Comparison of ENCODE assay signal across 10 cellular contexts in the genomic region with DNA sequence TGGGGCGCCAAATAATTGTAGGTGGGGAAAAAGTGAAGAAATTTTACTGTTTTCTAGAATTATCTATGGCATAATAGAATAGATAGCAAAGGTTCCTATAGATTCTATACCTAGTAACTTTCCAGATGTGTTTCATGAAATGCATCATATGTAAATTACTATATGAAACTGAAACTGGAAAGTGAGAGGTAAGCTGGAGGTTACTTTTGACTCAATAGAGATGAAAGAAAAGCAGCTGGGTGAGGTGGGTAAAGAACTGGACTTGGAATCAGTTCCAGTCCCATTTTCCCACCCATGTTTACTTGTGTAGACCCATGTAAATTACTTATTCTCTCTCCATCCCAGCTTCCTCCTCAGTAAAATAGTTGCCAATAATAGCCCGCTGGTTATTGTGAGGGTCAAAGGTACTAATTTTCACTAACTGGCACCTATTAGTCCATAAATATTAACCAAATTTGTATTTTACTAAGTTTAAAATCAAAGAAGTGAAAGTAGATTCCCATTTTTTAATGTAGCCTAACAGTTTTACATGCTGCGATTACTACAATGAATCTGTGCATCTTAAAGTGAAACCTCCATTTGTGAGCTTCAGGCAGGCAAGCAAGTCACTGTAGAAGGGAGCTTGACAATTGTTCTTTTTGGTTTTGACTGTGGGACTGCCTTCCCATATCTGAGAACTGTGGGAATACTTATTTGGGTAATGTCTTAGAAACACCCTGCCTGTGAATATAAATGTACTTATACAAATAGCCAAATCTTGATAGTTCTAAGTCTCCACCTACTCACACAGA.
DNase-seq lines count a peak whose midpoint lies in the region; ATAC-seq and FAIRE-seq lines count a peak whose summit lies in the region.
"Had no signal": no experiment of that assay in that cellular context is flagged by ENCODE, and none has a peak within 500 bp of the region (broad histone marks: within the 10 kb centered on the region; RNA-seq: fewer than 3 reads in every experiment).

No MANE protein-coding gene starts in this region.

- no peaks in the 10 kb centered on the region for H3K27me3 ChIP-seq in CD8-positive, alpha-beta memory T cell (ENCODE audit: insufficient read depth, low read length, poor library complexity, severe bottlenecking)
- H3K27me3 ChIP-seq: esophagus squamous epithelium had no signal

- H3K36me3 ChIP-seq in CD8-positive, alpha-beta memory T cell (ENCODE audit: insufficient read depth, low read length), result no peaks in the 10 kb centered on the region
- H3K36me3 ChIP-seq: esophagus squamous epithelium had no signal

- peaks cover 0 to 4% of the 10 kb centered on the region in 2 donors for H3K36me3 Mint-ChIP-seq in naive B cell
- H3K36me3 Mint-ChIP-seq in CD8-positive, alpha-beta memory T cell, result peaks cover 1 to 11% (median 9%) of the 10 kb centered on the region in 3 donors

- no peak overlapping the region for H3K27ac ChIP-seq in CD8-positive, alpha-beta memory T cell (ENCODE audit: low read depth, low read length)

- no peaks in the 10 kb centered on the region for H3K4me1 ChIP-seq in CD8-positive, alpha-beta memory T cell (ENCODE audit: insufficient read depth, low read length)

- DNase-seq in naive B cell (no peak), urothelium cell line (ENCODE audit: low spot score) (no peak), NOMO-1 (lab: John Stamatoyannopoulos, UW; ENCODE audit: unreplicated experiment in 2 of 2) (no peak)
- DNase-seq in CD8-positive, alpha-beta memory T cell, result no peak
- no peak for DNase-seq in activated CD8-positive, alpha-beta memory T cell treated with anti-CD3 and anti-CD28 coated beads, Interleukin-2, amount 50 U/mL, for 4 hours
- DNase-seq: esophagus squamous epithelium, substantia nigra had no signal

- H3K4me3 ChIP-seq in CD8-positive, alpha-beta memory T cell (ENCODE audit: low read length), result no peak overlapping the region
- H3K4me3 ChIP-seq: esophagus squamous epithelium had no signal

- FAIRE-seq in urothelium cell line (lab: Jason Lieb, UNC), result no peak

- no peaks in the 10 kb centered on the region for H3K9me3 ChIP-seq in CD8-positive, alpha-beta memory T cell (ENCODE audit: low read length)
- H3K9me3 ChIP-seq: esophagus squamous epithelium had no signal

- peaks cover 0 to 6% (median 0%) of the 10 kb centered on the region in 7 donors for H3K9me3 Mint-ChIP-seq in naive B cell
- H3K9me3 Mint-ChIP-seq in CD8-positive, alpha-beta memory T cell, result no peaks in the 10 kb centered on the region

- ATAC-seq in GM18868 (IDR thresholded peaks at IDR 0.05; ENCODE audit: unreplicated experiment) (peak; percentile 95), GM21723 (IDR thresholded peaks at IDR 0.05; ENCODE audit: unreplicated experiment) (peak; percentile 94), HG03520 (IDR thresholded peaks at IDR 0.05; ENCODE audit: unreplicated experiment) (peak; percentile 98), naive B cell (ENCODE audit: low read depth in 2 of 2) (peak; percentile 73 to 79)

- H3K27me3 Mint-ChIP-seq in naive B cell, result no peaks in the 10 kb centered on the region
- no peaks in the 10 kb centered on the region for H3K27me3 Mint-ChIP-seq in CD8-positive, alpha-beta memory T cell

- CTCF ChIA-PET in CD8-positive, alpha-beta memory T cell (lab: Charles Lee), result no interaction called here

- peak overlapping the region in 5 of 6 donors; percentile 30 to 88 (median 76) for H3K27ac Mint-ChIP-seq in naive B cell
- H3K27ac Mint-ChIP-seq in CD8-positive, alpha-beta memory T cell, result no peak overlapping the region

- peak overlapping the region in 7 of 8 donors; percentile 3 to 75 (median 63) for H3K4me3 Mint-ChIP-seq in naive B cell
- H3K4me3 Mint-ChIP-seq in CD8-positive, alpha-beta memory T cell, result no peak overlapping the region

- POLR2A ChIA-PET in CD8-positive, alpha-beta memory T cell (lab: Charles Lee), result no interaction called here

- peaks cover 16 to 55% (median 36%) of the 10 kb centered on the region in 3 donors for H3K4me1 Mint-ChIP-seq in naive B cell
- H3K4me1 Mint-ChIP-seq in CD8-positive, alpha-beta memory T cell, result peaks cover 5 to 15% (median 7%) of the 10 kb centered on the region in 3 donors

Comparison
In these comparisons a context has a peak if more than half of its experiments do, and no peak if none do; other contexts are left out.
1. H3K27ac Mint-ChIP-seq: peak in naive B cell (5 of 6); none in CD8-positive, alpha-beta memory T cell (0 of 8).
2. H3K4me3 Mint-ChIP-seq: peak in naive B cell (7 of 8); none in CD8-positive, alpha-beta memory T cell (0 of 7).
3. Peak in every context shown above with its lines, with median percentiles within 50 percentile points of each other: ATAC-seq.